In the genomic region with DNA sequence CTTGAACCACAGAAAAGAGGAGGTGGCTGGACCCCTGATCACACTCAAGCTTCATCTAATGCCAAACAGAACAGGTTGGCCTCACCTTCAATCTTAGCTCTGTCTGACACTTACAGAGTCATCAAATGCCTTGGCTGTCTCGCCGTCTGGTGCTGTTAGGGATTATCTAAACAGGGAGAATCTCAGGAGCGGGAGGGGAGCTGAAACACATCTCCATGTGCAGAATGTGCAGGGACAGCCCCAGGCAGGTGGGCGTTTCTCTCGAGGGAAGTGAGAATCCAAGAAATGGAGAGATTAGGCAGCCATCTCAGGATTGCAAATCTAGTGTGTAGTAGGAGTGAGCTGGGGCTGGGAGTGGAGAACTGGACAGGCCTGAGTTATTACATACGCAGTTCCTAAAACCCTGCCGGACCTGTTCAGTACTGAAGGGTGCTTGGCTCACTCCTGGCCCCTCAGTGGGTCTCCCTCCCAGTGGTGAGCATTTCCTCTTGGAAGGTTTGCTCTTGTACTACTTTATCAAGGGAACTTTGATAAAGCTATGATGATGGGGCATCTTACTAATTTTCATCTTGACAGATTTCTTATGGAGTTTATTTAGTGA, we compare ENCODE assay signal across 22 cellular contexts.
DNase-seq lines count a peak whose midpoint lies in the region; ATAC-seq and TF ChIP-seq lines count a peak whose summit lies in the region.
"Had no signal": no experiment of that assay in that cellular context is flagged by ENCODE, and none has a peak within 500 bp of the region (broad histone marks: within the 10 kb centered on the region; RNA-seq: fewer than 3 reads in every experiment).

No MANE protein-coding gene starts in this region.

- no peaks in the 10 kb centered on the region for H3K36me3 Mint-ChIP-seq in activated CD4-positive, alpha-beta memory T cell treated with anti-CD3 and anti-CD28 coated beads, Interleukin-2, amount 10 ng/mL, durations not matched to agents 7 days and 5 days (ENCODE audit: low read depth)
- no peaks in the 10 kb centered on the region for H3K36me3 Mint-ChIP-seq in activated CD4-positive, alpha-beta memory T cell treated with anti-CD3 and anti-CD28 coated beads for 36 hours
- no peaks in the 10 kb centered on the region for H3K36me3 Mint-ChIP-seq in mesothelial cell of epicardium
- H3K36me3 Mint-ChIP-seq in CD4-positive, alpha-beta memory T cell = no peaks in the 10 kb centered on the region
- no peaks in the 10 kb centered on the region for H3K36me3 Mint-ChIP-seq in T-cell

- H3K36me3 ChIP-seq in upper lobe of right lung = no peaks in the 10 kb centered on the region
- H3K36me3 ChIP-seq in CD4-positive, alpha-beta memory T cell (ENCODE audit: insufficient read depth, low read length) = no peaks in the 10 kb centered on the region
- H3K36me3 ChIP-seq: SJCRH30 had no signal

- no peaks in the 10 kb centered on the region for H3K4me1 ChIP-seq in upper lobe of right lung
- no peaks in the 10 kb centered on the region for H3K4me1 ChIP-seq in CD4-positive, alpha-beta memory T cell (ENCODE audit: insufficient read depth, low read length)
- H3K4me1 ChIP-seq: SJCRH30 had no signal

- intact Hi-C loops in activated CD4-positive, alpha-beta memory T cell treated with anti-CD3 and anti-CD28 coated beads for 36 hours (cut with micrococcal nuclease) = no loop called here
- intact Hi-C loops in upper lobe of right lung (cut with DNase I) = no loop called here
- intact Hi-C loops in CD4-positive, alpha-beta memory T cell (cut with micrococcal nuclease) = no loop called here

- POLR2A ChIA-PET in activated CD4-positive, alpha-beta memory T cell treated with anti-CD3 and anti-CD28 coated beads, Interleukin-2, amount 10 ng/mL, durations not matched to agents 7 days and 5 days (lab: Charles Lee) = no interaction called here
- POLR2A ChIA-PET in activated CD4-positive, alpha-beta memory T cell treated with anti-CD3 and anti-CD28 coated beads for 36 hours (lab: Charles Lee) = no interaction called here
- POLR2A ChIA-PET in CD4-positive, alpha-beta memory T cell (lab: Charles Lee; ENCODE audit: partially characterized antibody) = no interaction called here
- POLR2A ChIA-PET in T-cell (lab: Charles Lee) = no interaction called here

- TF ChIP-seq CTCF in mesothelial cell of epicardium (IDR thresholded peaks at IDR 0.05; ENCODE audit: unreplicated experiment) = no peak
- TF ChIP-seq CTCF in upper lobe of right lung (IDR thresholded peaks at IDR 0.05) = no peak

- H3K4me3 Mint-ChIP-seq in activated CD4-positive, alpha-beta memory T cell treated with anti-CD3 and anti-CD28 coated beads, Interleukin-2, amount 10 ng/mL, durations not matched to agents 7 days and 5 days = no peak overlapping the region
- no peak overlapping the region for H3K4me3 Mint-ChIP-seq in activated CD4-positive, alpha-beta memory T cell treated with anti-CD3 and anti-CD28 coated beads for 36 hours
- H3K4me3 Mint-ChIP-seq in mesothelial cell of epicardium (no peak overlapping the region), T-cell (no peak overlapping the region)
- H3K4me3 Mint-ChIP-seq in CD4-positive, alpha-beta memory T cell = no peak overlapping the region

- H3K27me3 Mint-ChIP-seq in activated CD4-positive, alpha-beta memory T cell treated with anti-CD3 and anti-CD28 coated beads, Interleukin-2, amount 10 ng/mL, durations not matched to agents 7 days and 5 days = no peaks in the 10 kb centered on the region
- peaks cover 15% of the 10 kb centered on the region for H3K27me3 Mint-ChIP-seq in activated CD4-positive, alpha-beta memory T cell treated with anti-CD3 and anti-CD28 coated beads for 36 hours
- H3K27me3 Mint-ChIP-seq in mesothelial cell of epicardium (ENCODE audit: low read depth) (no peaks in the 10 kb centered on the region), T-cell (peaks cover 27 to 36% of the 10 kb centered on the region in 2 donors)
- H3K27me3 Mint-ChIP-seq in CD4-positive, alpha-beta memory T cell = peaks cover 12 to 18% of the 10 kb centered on the region in 2 donors

- H3K9me3 ChIP-seq in upper lobe of right lung = no peaks in the 10 kb centered on the region
- H3K9me3 ChIP-seq in CD4-positive, alpha-beta memory T cell (ENCODE audit: control insufficient read depth in 1 of 2, low read length in 2 of 2) = no peaks in the 10 kb centered on the region
- H3K9me3 ChIP-seq: SJCRH30 had no signal

- CTCF ChIA-PET in activated CD4-positive, alpha-beta memory T cell treated with anti-CD3 and anti-CD28 coated beads, Interleukin-2, amount 10 ng/mL, durations not matched to agents 7 days and 5 days (lab: Charles Lee) = interaction anchor here (1.2 kb wide), 1 partner anchor 14 kb away, joined by 3 read pairs; no protein-coding TSS in a partner anchor
- CTCF ChIA-PET in activated CD4-positive, alpha-beta memory T cell treated with anti-CD3 and anti-CD28 coated beads for 36 hours (lab: Charles Lee) = interaction anchor here (1.4 to 1.6 kb wide), 2 partner anchors 12 to 14 kb away, joined by 3 read pairs; no protein-coding TSS in a partner anchor
- CTCF ChIA-PET in CD4-positive, alpha-beta memory T cell (lab: Charles Lee; ENCODE audit: partially characterized antibody) = no interaction called here
- CTCF ChIA-PET in T-cell (lab: Charles Lee) = no interaction called here

- DNase-seq in activated CD4-positive, alpha-beta memory T cell treated with anti-CD3 and anti-CD28 coated beads, Interleukin-2, amount 10 ng/mL, durations not matched to agents 7 days and 5 days = peak; percentile 1
- DNase-seq in activated CD4-positive, alpha-beta memory T cell treated with anti-CD3 and anti-CD28 coated beads for 36 hours = no peak
- peak; percentile 78 for DNase-seq in cerebellum (ENCODE audit: low spot score)
- peak in 1 of 2 experiments; percentile 35 for DNase-seq in mesothelial cell of epicardium (ENCODE audit: low spot score in 2 of 2, unreplicated experiment in 2 of 2)
- no peak for DNase-seq in upper lobe of right lung
- DNase-seq in CD4-positive, alpha-beta memory T cell = no peak
- DNase-seq in midbrain (lab: John Stamatoyannopoulos, UW) = no peak
- no peak for DNase-seq in T-cell
- DNase-seq: DMS 273 treated with DMSO at 0.1 percent for 48 hours, DMS79 treated with DMSO at 0.1 percent for 48 hours, HCEC 1CT, KG1, NCI-H1092 treated with DMSO at 0.1 percent for 48 hours, NCI-H1436 treated with DMSO at 0.1 percent for 48 hours, NCI-H2029 treated with DMSO at 0.1 percent for 48 hours, NCI-H226, NCI-H510A treated with DMSO at 0.1 percent for 48 hours, OCI-M1, SJCRH30 had no signal

- no peak overlapping the region for H3K4me3 ChIP-seq in upper lobe of right lung
- H3K4me3 ChIP-seq in CD4-positive, alpha-beta memory T cell (ENCODE audit: low read length in 2 of 2) = no peak overlapping the region
- H3K4me3 ChIP-seq: GM12878, SJCRH30 had no signal

- H3K27me3 ChIP-seq in upper lobe of right lung = no peaks in the 10 kb centered on the region
- no peaks in the 10 kb centered on the region for H3K27me3 ChIP-seq in CD4-positive, alpha-beta memory T cell (ENCODE audit: insufficient read depth, low read length)

- peak; percentile 60 for ATAC-seq in upper lobe of right lung
- no peak for ATAC-seq in T-cell (replicated peaks in 1 of 4)
- ATAC-seq: GM12878 had no signal

- H3K27ac ChIP-seq in upper lobe of right lung = no peak overlapping the region
- no peak overlapping the region for H3K27ac ChIP-seq in CD4-positive, alpha-beta memory T cell (ENCODE audit: low read depth, low read length)
- H3K27ac ChIP-seq: C4-2B, HL-60, SJCRH30 had no signal

- no peaks in the 10 kb centered on the region for H3K9me3 Mint-ChIP-seq in activated CD4-positive, alpha-beta memory T cell treated with anti-CD3 and anti-CD28 coated beads, Interleukin-2, amount 10 ng/mL, durations not matched to agents 7 days and 5 days
- H3K9me3 Mint-ChIP-seq in activated CD4-positive, alpha-beta memory T cell treated with anti-CD3 and anti-CD28 coated beads for 36 hours = no peaks in the 10 kb centered on the region
- H3K9me3 Mint-ChIP-seq in mesothelial cell of epicardium (no peaks in the 10 kb centered on the region), T-cell (no peaks in the 10 kb centered on the region)
- no peaks in the 10 kb centered on the region for H3K9me3 Mint-ChIP-seq in CD4-positive, alpha-beta memory T cell

- H3K27ac Mint-ChIP-seq in activated CD4-positive, alpha-beta memory T cell treated with anti-CD3 and anti-CD28 coated beads, Interleukin-2, amount 10 ng/mL, durations not matched to agents 7 days and 5 days = no peak overlapping the region
- H3K27ac Mint-ChIP-seq in activated CD4-positive, alpha-beta memory T cell treated with anti-CD3 and anti-CD28 coated beads for 36 hours = no peak overlapping the region
- peak overlapping the region; percentile 26 for H3K27ac Mint-ChIP-seq in mesothelial cell of epicardium
- no peak overlapping the region for H3K27ac Mint-ChIP-seq in CD4-positive, alpha-beta memory T cell
- no peak overlapping the region for H3K27ac Mint-ChIP-seq in T-cell

- H3K4me1 Mint-ChIP-seq in activated CD4-positive, alpha-beta memory T cell treated with anti-CD3 and anti-CD28 coated beads, Interleukin-2, amount 10 ng/mL, durations not matched to agents 7 days and 5 days = no peaks in the 10 kb centered on the region
- H3K4me1 Mint-ChIP-seq in activated CD4-positive, alpha-beta memory T cell treated with anti-CD3 and anti-CD28 coated beads for 36 hours (ENCODE audit: low read depth) = no peaks in the 10 kb centered on the region
- H3K4me1 Mint-ChIP-seq in mesothelial cell of epicardium (peaks cover 23% of the 10 kb centered on the region), T-cell (no peaks in the 10 kb centered on the region)
- peaks cover 0 to 2% (median 0%) of the 10 kb centered on the region in 4 donors for H3K4me1 Mint-ChIP-seq in CD4-positive, alpha-beta memory T cell

Comparison
In these comparisons a context has a peak if more than half of its experiments do, and no peak if none do; other contexts are left out.
1. DNase-seq: peak in activated CD4-positive, alpha-beta memory T cell treated with anti-CD3 and anti-CD28 coated beads, Interleukin-2, amount 10 ng/mL, durations not matched to agents 7 days and 5 days (single experiment) and cerebellum (single experiment); none in activated CD4-positive, alpha-beta memory T cell treated with anti-CD3 and anti-CD28 coated beads for 36 hours (single experiment), upper lobe of right lung (single experiment), CD4-positive, alpha-beta memory T cell (0 of 5), midbrain (single experiment) and T-cell (0 of 34).
2. CTCF ChIA-PET loops: an anchor here in activated CD4-positive, alpha-beta memory T cell treated with anti-CD3 and anti-CD28 coated beads, Interleukin-2, amount 10 ng/mL, durations not matched to agents 7 days and 5 days (1.2 kb wide) and activated CD4-positive, alpha-beta memory T cell treated with anti-CD3 and anti-CD28 coated beads for 36 hours (1.4 to 1.6 kb wide); none called in CD4-positive, alpha-beta memory T cell and T-cell.